ENCODE assay signal across 1 cellular context in genomic region chr5:171906703-171907590, GRCh38.
TF ChIP-seq lines count a peak whose summit lies in the region.

No MANE protein-coding gene starts in this region.

TF ChIP-seq in GM12878, 131 proteins besides CTCF, POLR2A, EP300 and RAD21 (continued from another document):
- 0 out of 2 replicates have a peak, but pooled peaks have one; percentile 25 for TF ChIP-seq CREM (IDR thresholded peaks at IDR 0.05; ENCODE audit: low read depth)
- no peak for TF ChIP-seq CHD1 (IDR thresholded peaks at IDR 0.05; ENCODE audit: low read depth, low read length)
- peak; percentile 52; the same call in 1 of the 2 replicates for TF ChIP-seq IRF4 (IDR thresholded peaks at IDR 0.05; ENCODE audit: low read depth, low read length)
- 0 out of 4 replicates have a peak, but pooled peaks of 1 of the 2 experiments have one; percentile 18 for TF ChIP-seq CEBPB (IDR thresholded peaks at IDR 0.05; ENCODE audit: borderline replicate concordance in 1 of 2, low read depth in 2 of 2, low read length in 2 of 2)
- TF ChIP-seq IKZF2 (IDR thresholded peaks at IDR 0.05), result peak; percentile 39 to 52; a peak in 3 of 4 replicates
- peak; percentile 79 for TF ChIP-seq RUNX3 (IDR thresholded peaks at IDR 0.05; ENCODE audit: low read length)
- TF ChIP-seq HDGF (IDR thresholded peaks at IDR 0.05), result no peak
TF ChIP-seq in GM12878: peak in this region for 13.
